In the genomic region with DNA sequence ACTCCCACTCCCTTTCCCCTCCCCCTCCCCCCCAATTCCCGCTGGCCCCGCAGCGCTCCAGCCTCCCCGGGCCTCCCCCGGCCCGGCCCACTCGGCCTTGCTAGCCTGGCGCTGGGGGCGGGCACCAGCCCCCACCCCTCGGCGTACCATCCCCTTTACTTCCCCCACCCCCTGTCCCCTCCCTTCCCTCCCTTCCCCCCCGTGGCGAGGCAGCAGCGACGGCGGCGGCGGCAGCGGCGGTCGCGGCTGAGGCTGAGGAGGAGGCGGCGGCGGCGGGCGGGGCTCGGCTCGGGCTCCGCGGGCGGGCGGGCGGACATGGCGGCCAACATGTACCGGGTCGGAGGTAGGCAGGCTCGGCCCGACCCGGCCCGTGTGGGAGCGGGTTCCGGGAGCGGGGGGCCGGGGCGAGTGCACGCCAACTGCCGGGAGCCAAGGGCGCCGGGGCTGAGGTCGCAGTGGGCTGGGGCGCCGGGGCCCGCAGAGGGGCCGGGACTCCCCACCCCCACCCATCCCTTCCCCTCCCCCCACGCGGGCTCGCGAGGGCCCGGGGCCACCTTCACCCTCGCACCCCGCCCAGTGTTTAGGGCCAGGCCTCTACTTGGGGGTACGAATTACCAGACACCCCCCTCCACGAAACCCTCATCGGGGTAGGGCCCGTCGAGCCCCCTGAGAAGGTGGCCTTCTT, we compare ENCODE assay signal across 8 cellular contexts. TPM values are rescaled to one million over a fixed set of nuclear protein-coding genes. Genes with fewer than 3 reads are reported as not detected.
A peak's percentile ranks its signal among the peaks of the same experiment; 100 is the strongest.
DNase-seq lines count a peak whose midpoint lies in the region; ATAC-seq, FAIRE-seq and TF ChIP-seq lines count a peak whose summit lies in the region.

A gene (plus strand): TSS at position 202 of the 685 bp plus-strand sequence. CDS start 114 bp downstream, at position 316.

- peak; percentile 44 for DNase-seq in GM12892 (ENCODE audit: insufficient read length)
- DNase-seq in SK-N-MC (ENCODE audit: low read depth, low spot score), result no peak
- peak; percentile 72 for DNase-seq in activated naive CD8-positive, alpha-beta T cell treated with anti-CD3 and anti-CD28 coated beads for 36 hours
- peak; percentile 64 to 78 (median 72) for DNase-seq in heart left ventricle
- peak; percentile 52 for DNase-seq in progenitor cell of endocrine pancreas (ENCODE audit: low spot score, unreplicated experiment)
- peak; percentile 58 to 95 for DNase-seq in upper lobe of left lung

- H3K4me3 Mint-ChIP-seq in activated naive CD8-positive, alpha-beta T cell treated with anti-CD3 and anti-CD28 coated beads for 36 hours, result peak within 1 kb of the TSS; percentile 93
- H3K4me3 Mint-ChIP-seq in progenitor cell of endocrine pancreas (ENCODE audit: low read depth), result peak within 1 kb of the TSS; percentile 84

- no peaks in the 10 kb centered on the region for H3K9me3 Mint-ChIP-seq in activated naive CD8-positive, alpha-beta T cell treated with anti-CD3 and anti-CD28 coated beads for 36 hours
- no peaks in the 10 kb centered on the region for H3K9me3 Mint-ChIP-seq in progenitor cell of endocrine pancreas (ENCODE audit: low read depth)

- peak; percentile 18 for ATAC-seq in HG03108 (IDR thresholded peaks at IDR 0.05; ENCODE audit: unreplicated experiment)
- peak; percentile 41 to 90 (median 71) for ATAC-seq in heart left ventricle
- ATAC-seq in upper lobe of left lung (ENCODE audit: low FRiP score in 2 of 2), result peak; percentile 34 to 93
- no peak for ATAC-seq in HG02981 (IDR thresholded peaks at IDR 0.05; ENCODE audit: unreplicated experiment)

- no peaks in the 10 kb centered on the region for H3K27me3 Mint-ChIP-seq in activated naive CD8-positive, alpha-beta T cell treated with anti-CD3 and anti-CD28 coated beads for 36 hours
- H3K27me3 Mint-ChIP-seq in progenitor cell of endocrine pancreas, result no peaks in the 10 kb centered on the region

- TF ChIP-seq EP300 in upper lobe of left lung (IDR thresholded peaks at IDR 0.05), result no peak

- H3K9me3 ChIP-seq in SK-N-MC (ENCODE audit: low read depth, low read length), result no peaks in the 10 kb centered on the region
- no peaks in the 10 kb centered on the region for H3K9me3 ChIP-seq in heart left ventricle
- no peaks in the 10 kb centered on the region for H3K9me3 ChIP-seq in upper lobe of left lung

- 1 to 2% (median 1%) methylated on average over 7 to 67 of the region's 67 CpGs for WGBS in heart left ventricle, 4 donors
- WGBS in upper lobe of left lung, 2 donors, result 2% methylated on average over 13 of the region's 67 CpGs; no CpG with 5 or more reads in 1 of the 2 donors

- H3K36me3 Mint-ChIP-seq in activated naive CD8-positive, alpha-beta T cell treated with anti-CD3 and anti-CD28 coated beads for 36 hours, result peaks cover 11% of the 10 kb centered on the region
- H3K36me3 Mint-ChIP-seq in progenitor cell of endocrine pancreas (ENCODE audit: insufficient read depth), result peaks cover 11% of the 10 kb centered on the region

- peak within 1 kb of the TSS; percentile 85 for H3K27ac Mint-ChIP-seq in activated naive CD8-positive, alpha-beta T cell treated with anti-CD3 and anti-CD28 coated beads for 36 hours
- H3K27ac Mint-ChIP-seq in progenitor cell of endocrine pancreas, result peak within 1 kb of the TSS; percentile 92

- no peak for TF ChIP-seq CTCF in heart left ventricle (IDR thresholded peaks at IDR 0.05)
- TF ChIP-seq CTCF in progenitor cell of endocrine pancreas (IDR thresholded peaks at IDR 0.05; ENCODE audit: unreplicated experiment), result no peak
- no peak for TF ChIP-seq CTCF in upper lobe of left lung (IDR thresholded peaks at IDR 0.05)

- H3K27me3 ChIP-seq in heart left ventricle (no peaks in the 10 kb centered on the region), upper lobe of left lung (no peaks in the 10 kb centered on the region)

- H3K4me1 ChIP-seq in heart left ventricle (peaks cover 0 to 24% (median 13%) of the 10 kb centered on the region in 12 donors), upper lobe of left lung (peaks cover 6 to 22% (median 9%) of the 10 kb centered on the region in 4 donors)

- H3K9ac ChIP-seq in SK-N-MC (ENCODE audit: insufficient read length), result peak within 1 kb of the TSS; percentile 82

- H3K4me3 ChIP-seq in SK-N-MC (peak within 1 kb of the TSS; percentile 97), heart left ventricle (peak within 1 kb of the TSS; percentile 78 to 99 (median 94)), upper lobe of left lung (peak within 1 kb of the TSS; percentile 18 to 100 (median 76))

- FAIRE-seq in GM12892 (lab: Jason Lieb, UNC), result no peak

- peaks cover 30% of the 10 kb centered on the region for H3K4me1 Mint-ChIP-seq in activated naive CD8-positive, alpha-beta T cell treated with anti-CD3 and anti-CD28 coated beads for 36 hours
- H3K4me1 Mint-ChIP-seq in progenitor cell of endocrine pancreas (ENCODE audit: low read depth), result peaks cover 13% of the 10 kb centered on the region

- intact Hi-C loops in heart left ventricle (cut with DNase I), result loop anchor here in 1 of 10 donors (5.0 kb wide), 1 partner anchor 94 kb away; no protein-coding TSS in a partner anchor

- no peak for TF ChIP-seq POLR2A in GM12892 (IDR thresholded peaks at IDR 0.05; ENCODE audit: low read depth, low read length)
- no peak for TF ChIP-seq POLR2A in heart left ventricle (IDR thresholded peaks at IDR 0.05)
- TF ChIP-seq POLR2A in upper lobe of left lung (IDR thresholded peaks at IDR 0.05), result peak in 1 of 4 donors; percentile 28

- H3K36me3 ChIP-seq in SK-N-MC (ENCODE audit: insufficient read depth, low read length) (peaks cover 20% of the 10 kb centered on the region), heart left ventricle (peaks cover 0 to 23% (median 4%) of the 10 kb centered on the region in 9 donors), upper lobe of left lung (peaks cover 0 to 5% (median 0%) of the 10 kb centered on the region in 4 donors)

- H3K27ac ChIP-seq in SK-N-MC (peak within 1 kb of the TSS; percentile 87), heart left ventricle (peak within 1 kb of the TSS; percentile 69 to 93 (median 85)), upper lobe of left lung (peak within 1 kb of the TSS; percentile 81 to 88 (median 84))

RNA-seq across cellular contexts. Expression of the gene that starts here (rescaled TPM):
- 38.1 TPM for polyA plus RNA-seq in GM12892 (2012; ENCODE audit: missing spikeins)
- 10 to 100 TPM; 32.0 to 34.7 TPM for total RNA-seq in activated naive CD8-positive, alpha-beta T cell treated with anti-CD3 and anti-CD28 coated beads for 36 hours
- total RNA-seq in heart left ventricle (10 to 100 TPM; 15.3 to 31.8 (median 26.4) TPM), progenitor cell of endocrine pancreas (96.0 and 102 TPM in 2 replicates), upper lobe of left lung (10 to 100 TPM; 18.2 to 59.7 (median 27.0) TPM)
- 10 to 100 TPM; 11.9 to 20.9 TPM for polyA plus RNA-seq in heart left ventricle
